Comparison of ENCODE assay signal across 16 cellular contexts in genomic region chr2:224271854-224272620, GRCh38.
DNase-seq lines count a peak whose midpoint lies in the region; ATAC-seq, FAIRE-seq and TF ChIP-seq lines count a peak whose summit lies in the region.
"Had no signal": no experiment of that assay in that cellular context is flagged by ENCODE, and none has a peak within 500 bp of the region (broad histone marks: within the 10 kb centered on the region; RNA-seq: fewer than 3 reads in every experiment).

No MANE protein-coding gene starts in this region.

- no peak overlapping the region for H3K14ac ChIP-seq in trophoblast cell (ENCODE audit: low read length)

- no peaks in the 10 kb centered on the region for H3K9me3 ChIP-seq in HUES48 (ENCODE audit: control insufficient read depth, insufficient read depth, low read length)
- H3K9me3 ChIP-seq in HepG2 (ENCODE audit: low read length) = no peaks in the 10 kb centered on the region
- H3K9me3 ChIP-seq in trophoblast cell (ENCODE audit: insufficient read depth, low read depth, low read length) = no peaks in the 10 kb centered on the region
- no peaks in the 10 kb centered on the region for H3K9me3 ChIP-seq in mucosa of descending colon
- H3K9me3 ChIP-seq: BE2C, SJSA1 had no signal

- ATAC-seq in HepG2 (peak; percentile 80), mucosa of descending colon (no peak)
- ATAC-seq: CD8-positive, alpha-beta T cell; PC-3 had no signal

- H3K36me3 Mint-ChIP-seq in chondrocyte (ENCODE audit: low read depth) = no peaks in the 10 kb centered on the region
- H3K36me3 Mint-ChIP-seq: CD8-positive, alpha-beta T cell had no signal

- H2AFZ ChIP-seq in HepG2 (ENCODE audit: low read length) = no peak overlapping the region
- H2AFZ ChIP-seq in trophoblast cell (ENCODE audit: insufficient read depth, low read length, poor library complexity) = no peak overlapping the region

- no peak overlapping the region for H2BK12ac ChIP-seq in trophoblast cell (ENCODE audit: low read length)

- CTCF ChIA-PET in HepG2 (lab: Yijun Ruan, JAX; ENCODE audit: low intra/inter-chr PET ratio, low total read pairs) = interaction anchor here (1.4 kb wide), 1 partner anchor 278 kb away, joined by 3 read pairs; no protein-coding TSS in a partner anchor

- BruUV-seq in HepG2 (replicated peaks; lab: Mats Ljungman, UMichigan) = no TSS peak

- WGBS in HepG2 (ENCODE audit: low lambda C conversion rate) = 0% methylated on average over 5 of the region's 5 CpGs
- no CpG with 5 or more reads among the region's 5 CpGs for WGBS in trophoblast cell (ENCODE audit: extremely low coverage, insufficient coverage, insufficient read length)

- H4K91ac ChIP-seq in trophoblast cell (ENCODE audit: low read depth, low read length) = no peak overlapping the region

- peaks cover 29% of the 10 kb centered on the region for H3K4me1 Mint-ChIP-seq in chondrocyte (ENCODE audit: low read depth)
- H3K4me1 Mint-ChIP-seq: H9 had no signal

- TF ChIP-seq POLR2A in HepG2 (IDR thresholded peaks at IDR 0.05; ENCODE audit: insufficient read depth in 1 of 2, low read depth in 2 of 2, low read length in 2 of 2) = no peak

- H3K27me3 ChIP-seq in HUES48 (ENCODE audit: control insufficient read depth, insufficient read depth, low read length) (no peaks in the 10 kb centered on the region), HepG2 (ENCODE audit: control insufficient read depth in 1 of 2, insufficient read depth in 2 of 2, low read length in 2 of 2) (no peaks in the 10 kb centered on the region), trophoblast cell (ENCODE audit: insufficient read depth, low read length) (no peaks in the 10 kb centered on the region)
- H3K27me3 ChIP-seq: SJSA1 had no signal

- POLR2A ChIA-PET in HepG2 (lab: Yijun Ruan, JAX) = interaction anchor here (2.1 kb wide), 1 partner anchor 126 kb away, joined by 7 read pairs; no protein-coding TSS in a partner anchor

- no peak overlapping the region for H3K4ac ChIP-seq in trophoblast cell (ENCODE audit: low read depth, low read length)

- in situ Hi-C loops in HepG2 (cut with HindIII; ENCODE audit: extremely low pct_ligation_motif_present, low pct_unique_long_range_greater_than_20kb) = no loop called here

- TF ChIP-seq CTCF in chondrocyte (IDR thresholded peaks at IDR 0.05) = no peak
- no peak for TF ChIP-seq CTCF in HepG2 (CRISPR knock-in tag; IDR thresholded peaks at IDR 0.05)
- no peak for TF ChIP-seq CTCF in mucosa of descending colon (IDR thresholded peaks at IDR 0.05)

- intact Hi-C loops in HepG2 (cut with micrococcal nuclease; ENCODE audit: unreplicated experiment) = loop anchor here (2.0 to 10.0 kb wide), 2 partner anchors 97 to 125 kb away; no protein-coding TSS in a partner anchor
- intact Hi-C loops in mucosa of descending colon (cut with DNase I, micrococcal nuclease) = no loop called here

- H3K4me1 ChIP-seq in HUES48 (ENCODE audit: control insufficient read depth, insufficient read depth, low read length) (no peaks in the 10 kb centered on the region), HepG2 (ENCODE audit: insufficient read depth, low read length) (peaks cover 49% of the 10 kb centered on the region), trophoblast cell (ENCODE audit: control insufficient read depth in 1 of 2, insufficient read depth in 2 of 2, low read length in 2 of 2) (peaks cover 4 to 5% of the 10 kb centered on the region in 2 experiments), mucosa of descending colon (ENCODE audit: low read depth) (no peaks in the 10 kb centered on the region)
- H3K4me1 ChIP-seq: BE2C had no signal

- H3K4me3 Mint-ChIP-seq in chondrocyte (ENCODE audit: unreplicated experiment) = no peak overlapping the region
- H3K4me3 Mint-ChIP-seq: CD8-positive, alpha-beta T cell; H9 had no signal

- H3K27ac ChIP-seq in HUES48 (ENCODE audit: low read depth, low read length) (peak overlapping the region; percentile 20), HepG2 (ENCODE audit: extremely low read length, insufficient read depth, low read length) (no peak overlapping the region), trophoblast cell (ENCODE audit: low read depth, low read length) (no peak overlapping the region)
- H3K27ac ChIP-seq: SJSA1 had no signal

- peak overlapping the region; percentile 55 for H3K4me2 ChIP-seq in HepG2 (ENCODE audit: low read depth, low read length)
- H3K4me2 ChIP-seq in trophoblast cell (ENCODE audit: low read length) = no peak overlapping the region

- H3K9me3 Mint-ChIP-seq in chondrocyte (ENCODE audit: low read depth) = no peaks in the 10 kb centered on the region
- H3K9me3 Mint-ChIP-seq: CD8-positive, alpha-beta T cell; H9 had no signal

- no peaks in the 10 kb centered on the region for H3K36me3 ChIP-seq in HUES48 (ENCODE audit: control insufficient read depth, insufficient read depth, low read length)
- H3K36me3 ChIP-seq in HepG2 (replicated peaks in 1 of 2; ENCODE audit: control insufficient read depth in 1 of 2, insufficient read depth in 2 of 2, low read length in 2 of 2) = no peaks in the 10 kb centered on the region
- no peaks in the 10 kb centered on the region for H3K36me3 ChIP-seq in trophoblast cell (ENCODE audit: control insufficient read depth in 1 of 2, insufficient read depth in 2 of 2, low read length in 2 of 2)
- no peaks in the 10 kb centered on the region for H3K36me3 ChIP-seq in mucosa of descending colon (ENCODE audit: low read depth)
- H3K36me3 ChIP-seq: BE2C, SJSA1 had no signal

- no peaks in the 10 kb centered on the region for H3K79me2 ChIP-seq in HepG2 (ENCODE audit: insufficient read depth, low read length)
- H3K79me2 ChIP-seq in trophoblast cell (ENCODE audit: control insufficient read depth, insufficient read depth, low read length, poor library complexity) = no peaks in the 10 kb centered on the region

- TF ChIP-seq RAD21 in HepG2 (CRISPR knock-in tag; IDR thresholded peaks at IDR 0.05) = no peak

- H3K4me3 ChIP-seq in HUES48 (ENCODE audit: low read depth, low read length) (no peak overlapping the region), HepG2 (replicated peaks in 1 of 3; ENCODE audit: insufficient read depth in 1 of 3, low read depth in 2 of 3, low read length in 3 of 3) (no peak overlapping the region), trophoblast cell (ENCODE audit: low read depth, low read length) (no peak overlapping the region), mucosa of descending colon (no peak overlapping the region)
- H3K4me3 ChIP-seq: SJSA1 had no signal

- FAIRE-seq in HepG2 (lab: Jason Lieb, UNC) = peak; percentile 86

- no peak overlapping the region for H3K23ac ChIP-seq in trophoblast cell (ENCODE audit: low read length)

- TF ChIP-seq EP300 in HepG2 (IDR thresholded peaks at IDR 0.05; ENCODE audit: low read depth in 2 of 2, low read length in 2 of 2) (peak in 1 of 2 experiments; percentile 92; a peak in 2 of 4 replicates), HepG2 (CRISPR knock-in tag; IDR thresholded peaks at IDR 0.05; ENCODE audit: borderline replicate concordance) (peak; percentile 86)

- H3K18ac ChIP-seq in trophoblast cell (ENCODE audit: low read length) = no peak overlapping the region

- peak overlapping the region; percentile 30 for H2AK5ac ChIP-seq in trophoblast cell (ENCODE audit: low read length)

- no peak overlapping the region for H4K12ac ChIP-seq in trophoblast cell (ENCODE audit: low read depth, low read length)

- peaks cover 2% of the 10 kb centered on the region for H3K79me1 ChIP-seq in trophoblast cell (ENCODE audit: low read length)

- no peak overlapping the region for H2BK120ac ChIP-seq in trophoblast cell (ENCODE audit: insufficient read depth, low read length, poor library complexity)

- H3K27ac Mint-ChIP-seq in chondrocyte (ENCODE audit: unreplicated experiment) = peak overlapping the region; percentile 24
- H3K27ac Mint-ChIP-seq: CD8-positive, alpha-beta T cell; H9 had no signal

- no peak overlapping the region for H2BK5ac ChIP-seq in trophoblast cell (ENCODE audit: low read depth, low read length, poor library complexity)

- H4K8ac ChIP-seq in trophoblast cell (ENCODE audit: low read depth, low read length) = no peak overlapping the region

- no peaks in the 10 kb centered on the region for H4K20me1 ChIP-seq in HepG2 (ENCODE audit: insufficient read depth, low read length)

- DNase-seq in chondrocyte (ENCODE audit: low spot score) (no peak), HepG2 (ENCODE audit: low spot score) (peak; percentile 73), trophoblast cell (no peak), NCI-H524 treated with DMSO at 0.1 percent for 48 hours (lab: John Stamatoyannopoulos, UW) (no peak), mucosa of descending colon (no peak), iPS-NIHi7 (ENCODE audit: extremely low spot score) (no peak)
- no peak for DNase-seq in activated CD4-positive, alpha-beta T cell treated with anti-CD3 and anti-CD28 coated beads for 1 hour
- DNase-seq: BE2C; CD8-positive, alpha-beta T cell; H9; NCI-H1092; NCI-H1694 treated with DMSO at 0.1 percent for 48 hours; NCI-H748 treated with DMSO at 0.1 percent for 48 hours; PC-3 had no signal

- no peak overlapping the region for H3K9ac ChIP-seq in HUES48 (ENCODE audit: low read depth, low read length)
- no peak overlapping the region for H3K9ac ChIP-seq in HepG2 (ENCODE audit: insufficient read depth, low read depth, low read length)
- no peak overlapping the region for H3K9ac ChIP-seq in trophoblast cell (ENCODE audit: low read length)

- H3K27me3 Mint-ChIP-seq in chondrocyte (ENCODE audit: low read depth) = no peaks in the 10 kb centered on the region

TF ChIP-seq in HepG2, 621 proteins besides CTCF, POLR2A, EP300 and RAD21 (continues in another document):
- TF ChIP-seq THRA (CRISPR knock-in tag; IDR thresholded peaks at IDR 0.05; ENCODE audit: borderline replicate concordance) (peak; percentile 71; the same call in 1 of the 2 replicates), DNMT3B (CRISPR knock-in tag; conservative IDR thresholded peaks at IDR 0.05) (0 out of 2 replicates have a peak, but pooled peaks have one; percentile 56), ZNF3 (CRISPR knock-in tag; IDR thresholded peaks at IDR 0.05) (no peak)
